In genomic region chrX:124275167-124275894, GRCh38 we compare ENCODE assay signal across 20 cellular contexts. TPM values are rescaled to one million over a fixed set of nuclear protein-coding genes. Genes with fewer than 3 reads are reported as not detected.
DNase-seq lines count a peak whose midpoint lies in the region; ATAC-seq, FAIRE-seq and TF ChIP-seq lines count a peak whose summit lies in the region.
"Had no signal": no experiment of that assay in that cellular context is flagged by ENCODE, and none has a peak within 500 bp of the region (broad histone marks: within the 10 kb centered on the region; RNA-seq: fewer than 3 reads in every experiment).

No MANE protein-coding gene starts in this region.

- intact Hi-C loops in activated CD8-positive, alpha-beta T cell treated with anti-CD3 and anti-CD28 coated beads for 36 hours (cut with micrococcal nuclease) = no loop called here
- intact Hi-C loops in esophagus muscularis mucosa (cut with DNase I) = no loop called here

- no peak for DNase-seq in activated CD8-positive, alpha-beta T cell treated with anti-CD3 and anti-CD28 coated beads for 36 hours
- no peak for DNase-seq in activated CD8-positive, alpha-beta T cell treated with anti-CD3 and anti-CD28 coated beads, Interleukin-2, amount 10 ng/mL, durations not matched to agents 7 days and 5 days
- DNase-seq in GM18507 (ENCODE audit: extremely low spot score, insufficient read length, low read depth) = no peak
- DNase-seq in esophagus muscularis mucosa (ENCODE audit: extremely low spot score) = no peak
- DNase-seq in iPS-NIHi11 (ENCODE audit: low spot score) = no peak
- DNase-seq: AML-193, EL, GF-D8, H7, NCI-H1092 treated with DMSO at 0.1 percent for 48 hours, NCI-H1436 treated with DMSO at 0.1 percent for 48 hours, NCI-H1930, NCI-H226, NCI-H774, SJCRH30 had no signal

- peak; percentile 46 for FAIRE-seq in GM18507 (lab: Jason Lieb, UNC)

- no peak overlapping the region for H3K4me3 Mint-ChIP-seq in activated CD8-positive, alpha-beta T cell treated with anti-CD3 and anti-CD28 coated beads for 36 hours
- no peak overlapping the region for H3K4me3 Mint-ChIP-seq in activated CD8-positive, alpha-beta T cell treated with anti-CD3 and anti-CD28 coated beads, Interleukin-2, amount 10 ng/mL, durations not matched to agents 7 days and 5 days
- H3K4me3 Mint-ChIP-seq in nephron = no peak overlapping the region

- peak overlapping the region; percentile 42 for H3K27ac Mint-ChIP-seq in activated CD8-positive, alpha-beta T cell treated with anti-CD3 and anti-CD28 coated beads for 36 hours
- H3K27ac Mint-ChIP-seq in activated CD8-positive, alpha-beta T cell treated with anti-CD3 and anti-CD28 coated beads, Interleukin-2, amount 10 ng/mL, durations not matched to agents 7 days and 5 days = no peak overlapping the region
- peak overlapping the region; percentile 16 to 63 (median 60) for H3K27ac Mint-ChIP-seq in nephron

- H3K27me3 Mint-ChIP-seq in activated CD8-positive, alpha-beta T cell treated with anti-CD3 and anti-CD28 coated beads for 36 hours = no peaks in the 10 kb centered on the region
- H3K27me3 Mint-ChIP-seq in activated CD8-positive, alpha-beta T cell treated with anti-CD3 and anti-CD28 coated beads, Interleukin-2, amount 10 ng/mL, durations not matched to agents 7 days and 5 days (ENCODE audit: low read depth) = no peaks in the 10 kb centered on the region
- no peaks in the 10 kb centered on the region for H3K27me3 Mint-ChIP-seq in nephron (ENCODE audit: low read depth)

- H3K27ac ChIP-seq in esophagus muscularis mucosa (replicated peaks in 1 of 4) = peak overlapping the region in 3 of 4 donors; percentile 15 to 37 (median 36)
- H3K27ac ChIP-seq: 22Rv1, SJCRH30 had no signal

- H3K36me3 ChIP-seq in esophagus muscularis mucosa = no peaks in the 10 kb centered on the region
- H3K36me3 ChIP-seq: SJCRH30 had no signal

- CTCF ChIA-PET in activated CD8-positive, alpha-beta T cell treated with anti-CD3 and anti-CD28 coated beads for 36 hours (lab: Charles Lee) = interaction anchor here (1.3 kb wide), 1 partner anchor 51 kb away, joined by 3 read pairs; no protein-coding TSS in a partner anchor
- CTCF ChIA-PET in activated CD8-positive, alpha-beta T cell treated with anti-CD3 and anti-CD28 coated beads, Interleukin-2, amount 10 ng/mL, durations not matched to agents 7 days and 5 days (lab: Charles Lee) = interaction anchor here (1.6 kb wide), 1 partner anchor 58 kb away, joined by 3 read pairs; no protein-coding TSS in a partner anchor

- peaks cover 29% of the 10 kb centered on the region for H3K4me1 Mint-ChIP-seq in activated CD8-positive, alpha-beta T cell treated with anti-CD3 and anti-CD28 coated beads for 36 hours (ENCODE audit: low read depth)
- H3K4me1 Mint-ChIP-seq in activated CD8-positive, alpha-beta T cell treated with anti-CD3 and anti-CD28 coated beads, Interleukin-2, amount 10 ng/mL, durations not matched to agents 7 days and 5 days (ENCODE audit: low read depth) = no peaks in the 10 kb centered on the region
- peaks cover 22% of the 10 kb centered on the region for H3K4me1 Mint-ChIP-seq in nephron

- no peak for TF ChIP-seq EP300 in esophagus muscularis mucosa (IDR thresholded peaks at IDR 0.05)

- no peak overlapping the region for H3K4me3 ChIP-seq in esophagus muscularis mucosa
- H3K4me3 ChIP-seq: SJCRH30 had no signal

- peaks cover 9 to 32% (median 21%) of the 10 kb centered on the region in 4 donors for H3K4me1 ChIP-seq in esophagus muscularis mucosa
- H3K4me1 ChIP-seq: SJCRH30 had no signal

- H3K27me3 ChIP-seq in esophagus muscularis mucosa = no peaks in the 10 kb centered on the region
- H3K27me3 ChIP-seq: SJCRH30 had no signal

- POLR2A ChIA-PET in activated CD8-positive, alpha-beta T cell treated with anti-CD3 and anti-CD28 coated beads for 36 hours (lab: Charles Lee) = interaction anchor here (1.0 kb wide), 1 partner anchor 53 kb away, joined by 3 read pairs; no protein-coding TSS in a partner anchor
- POLR2A ChIA-PET in activated CD8-positive, alpha-beta T cell treated with anti-CD3 and anti-CD28 coated beads, Interleukin-2, amount 10 ng/mL, durations not matched to agents 7 days and 5 days (lab: Charles Lee) = no interaction called here

- WGBS in esophagus muscularis mucosa = 50% methylated on average over 2 of the region's 2 CpGs

- no peak for ATAC-seq in activated CD8-positive, alpha-beta T cell treated with anti-CD3 and anti-CD28 coated beads for 36 hours
- no peak for ATAC-seq in activated CD8-positive, alpha-beta T cell treated with anti-CD3 and anti-CD28 coated beads, Interleukin-2, amount 10 ng/mL, durations not matched to agents 7 days and 5 days
- ATAC-seq in HG03095 (IDR thresholded peaks at IDR 0.05; ENCODE audit: unreplicated experiment) = no peak
- ATAC-seq in GM21360 (IDR thresholded peaks at IDR 0.05; ENCODE audit: unreplicated experiment) = no peak
- ATAC-seq: Panc1 had no signal

- H3K9me3 ChIP-seq in esophagus muscularis mucosa = no peaks in the 10 kb centered on the region
- H3K9me3 ChIP-seq: SJCRH30 had no signal

- peaks cover 2% of the 10 kb centered on the region for H3K36me3 Mint-ChIP-seq in activated CD8-positive, alpha-beta T cell treated with anti-CD3 and anti-CD28 coated beads for 36 hours (ENCODE audit: low read depth)
- H3K36me3 Mint-ChIP-seq in activated CD8-positive, alpha-beta T cell treated with anti-CD3 and anti-CD28 coated beads, Interleukin-2, amount 10 ng/mL, durations not matched to agents 7 days and 5 days (ENCODE audit: low read depth) = no peaks in the 10 kb centered on the region
- H3K36me3 Mint-ChIP-seq in nephron (ENCODE audit: low read depth) = no peaks in the 10 kb centered on the region

- TF ChIP-seq CTCF in activated CD8-positive, alpha-beta T cell treated with anti-CD3 and anti-CD28 coated beads for 36 hours (IDR thresholded peaks at IDR 0.05) = no peak
- TF ChIP-seq CTCF in esophagus muscularis mucosa (IDR thresholded peaks at IDR 0.05) = no peak
- no peak for TF ChIP-seq CTCF in nephron (IDR thresholded peaks at IDR 0.05; ENCODE audit: unreplicated experiment in 3 of 3)

- no peak for TF ChIP-seq POLR2A in esophagus muscularis mucosa (IDR thresholded peaks at IDR 0.05; ENCODE audit: low read depth)

- peaks cover 2% of the 10 kb centered on the region for H3K9me3 Mint-ChIP-seq in activated CD8-positive, alpha-beta T cell treated with anti-CD3 and anti-CD28 coated beads for 36 hours
- no peaks in the 10 kb centered on the region for H3K9me3 Mint-ChIP-seq in activated CD8-positive, alpha-beta T cell treated with anti-CD3 and anti-CD28 coated beads, Interleukin-2, amount 10 ng/mL, durations not matched to agents 7 days and 5 days (ENCODE audit: insufficient read depth)
- no peaks in the 10 kb centered on the region for H3K9me3 Mint-ChIP-seq in nephron

RNA-seq across cellular contexts. Expression of gene TEX13D, which starts 57.1 kb away (rescaled TPM):
- total RNA-seq in activated CD8-positive, alpha-beta T cell treated with anti-CD3 and anti-CD28 coated beads for 36 hours = under 1 TPM in 1 of 2 experiments, not detected in 1; 0.23 TPM
- total RNA-seq in activated CD8-positive, alpha-beta T cell treated with anti-CD3 and anti-CD28 coated beads, Interleukin-2, amount 10 ng/mL, durations not matched to agents 7 days and 5 days = not detected
- under 1 TPM; 0.17 to 0.66 (median 0.37) TPM for total RNA-seq in esophagus muscularis mucosa
- total RNA-seq: H7, SJCRH30 had no signal
